Comparison of ENCODE assay signal across 12 cellular contexts in the genomic region with DNA sequence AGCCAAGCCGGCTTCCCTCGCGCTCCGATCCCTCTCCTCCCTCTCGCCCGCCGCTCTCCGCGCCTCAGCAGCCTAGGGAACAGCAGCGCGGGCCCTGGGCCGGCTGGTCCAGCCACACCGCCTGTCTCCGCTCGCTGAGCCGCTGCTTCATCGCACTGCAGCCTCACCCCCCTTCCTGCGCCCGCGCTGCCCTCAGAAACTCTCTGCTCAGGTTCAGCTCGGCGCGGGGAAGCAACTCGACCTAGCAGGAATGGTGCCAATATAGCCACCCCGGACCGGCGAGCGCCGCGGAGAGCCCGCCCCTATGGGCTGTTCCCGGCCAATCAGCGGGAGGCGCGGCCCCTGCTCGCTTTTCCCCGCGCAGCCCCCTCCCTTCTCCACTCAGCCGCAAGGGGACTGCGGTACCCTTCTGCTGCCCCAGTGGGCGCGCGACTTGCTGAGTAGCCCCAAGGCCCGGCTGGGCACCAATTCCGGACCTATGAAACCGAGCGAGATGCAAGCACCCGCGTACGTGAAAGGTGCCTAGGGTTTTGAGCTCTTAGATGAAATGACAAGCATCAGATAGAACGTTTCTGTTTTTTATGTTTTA. TPM values are rescaled to one million over a fixed set of nuclear protein-coding genes. Genes with fewer than 3 reads are reported as not detected.
DNase-seq lines count a peak whose midpoint lies in the region; ATAC-seq and TF ChIP-seq lines count a peak whose summit lies in the region.
"Had no signal": no experiment of that assay in that cellular context is flagged by ENCODE, and none has a peak within 500 bp of the region (broad histone marks: within the 10 kb centered on the region; RNA-seq: fewer than 3 reads in every experiment).

A gene with protein sequence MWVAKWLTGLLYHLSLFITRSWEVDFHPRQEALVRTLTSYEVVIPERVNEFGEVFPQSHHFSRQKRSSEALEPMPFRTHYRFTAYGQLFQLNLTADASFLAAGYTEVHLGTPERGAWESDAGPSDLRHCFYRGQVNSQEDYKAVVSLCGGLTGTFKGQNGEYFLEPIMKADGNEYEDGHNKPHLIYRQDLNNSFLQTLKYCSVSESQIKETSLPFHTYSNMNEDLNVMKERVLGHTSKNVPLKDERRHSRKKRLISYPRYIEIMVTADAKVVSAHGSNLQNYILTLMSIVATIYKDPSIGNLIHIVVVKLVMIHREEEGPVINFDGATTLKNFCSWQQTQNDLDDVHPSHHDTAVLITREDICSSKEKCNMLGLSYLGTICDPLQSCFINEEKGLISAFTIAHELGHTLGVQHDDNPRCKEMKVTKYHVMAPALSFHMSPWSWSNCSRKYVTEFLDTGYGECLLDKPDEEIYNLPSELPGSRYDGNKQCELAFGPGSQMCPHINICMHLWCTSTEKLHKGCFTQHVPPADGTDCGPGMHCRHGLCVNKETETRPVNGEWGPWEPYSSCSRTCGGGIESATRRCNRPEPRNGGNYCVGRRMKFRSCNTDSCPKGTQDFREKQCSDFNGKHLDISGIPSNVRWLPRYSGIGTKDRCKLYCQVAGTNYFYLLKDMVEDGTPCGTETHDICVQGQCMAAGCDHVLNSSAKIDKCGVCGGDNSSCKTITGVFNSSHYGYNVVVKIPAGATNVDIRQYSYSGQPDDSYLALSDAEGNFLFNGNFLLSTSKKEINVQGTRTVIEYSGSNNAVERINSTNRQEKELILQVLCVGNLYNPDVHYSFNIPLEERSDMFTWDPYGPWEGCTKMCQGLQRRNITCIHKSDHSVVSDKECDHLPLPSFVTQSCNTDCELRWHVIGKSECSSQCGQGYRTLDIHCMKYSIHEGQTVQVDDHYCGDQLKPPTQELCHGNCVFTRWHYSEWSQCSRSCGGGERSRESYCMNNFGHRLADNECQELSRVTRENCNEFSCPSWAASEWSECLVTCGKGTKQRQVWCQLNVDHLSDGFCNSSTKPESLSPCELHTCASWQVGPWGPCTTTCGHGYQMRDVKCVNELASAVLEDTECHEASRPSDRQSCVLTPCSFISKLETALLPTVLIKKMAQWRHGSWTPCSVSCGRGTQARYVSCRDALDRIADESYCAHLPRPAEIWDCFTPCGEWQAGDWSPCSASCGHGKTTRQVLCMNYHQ (N-terminal part only) (minus strand): TSS at position 233 of the 589 bp plus-strand sequence. CDS start 282 bp downstream, outside the sequence.

- TF ChIP-seq CTCF in fibroblast of lung (conservative IDR thresholded peaks at IDR 0.05 in 1 of 2, IDR thresholded peaks at IDR 0.05 in 1 of 2; ENCODE audit: low read depth in 1 of 2, low read length in 2 of 2) (no peak), neural crest cell (conservative IDR thresholded peaks at IDR 0.05) (peak; percentile 58), sigmoid colon (IDR thresholded peaks at IDR 0.05) (no peak)

- no peaks in the 10 kb centered on the region for H3K9me3 ChIP-seq in fibroblast of lung (ENCODE audit: control insufficient read depth, insufficient read depth, low read depth, low read length)
- peaks cover 0 to 16% (median 1%) of the 10 kb centered on the region in 4 donors for H3K9me3 ChIP-seq in sigmoid colon
- H3K9me3 ChIP-seq: Peyer's patch had no signal

- peaks cover 6% of the 10 kb centered on the region for H3K27me3 ChIP-seq in fibroblast of lung (ENCODE audit: control insufficient read depth, insufficient read depth, low read length)
- H3K27me3 ChIP-seq in sigmoid colon = peaks cover 5 to 39% (median 14%) of the 10 kb centered on the region in 3 donors
- H3K27me3 ChIP-seq: Peyer's patch had no signal

- peaks cover 39% of the 10 kb centered on the region for H3K27me3 Mint-ChIP-seq in neural crest cell (ENCODE audit: low read depth)

- H3K9ac ChIP-seq in fibroblast of lung (ENCODE audit: insufficient read depth, low read length) = no peak within 1 kb of the TSS

- intact Hi-C loops in sigmoid colon (cut with DNase I) = no loop called here

- no peak within 1 kb of the TSS for H2AFZ ChIP-seq in fibroblast of lung (ENCODE audit: low read length)

- H3K36me3 Mint-ChIP-seq in neural crest cell (ENCODE audit: low read depth) = no peaks in the 10 kb centered on the region

- peaks cover 3% of the 10 kb centered on the region for H3K9me3 Mint-ChIP-seq in neural crest cell

- H3K36me3 ChIP-seq in fibroblast of lung (ENCODE audit: control insufficient read depth, insufficient read depth, low read length) = no peaks in the 10 kb centered on the region
- no peaks in the 10 kb centered on the region for H3K36me3 ChIP-seq in sigmoid colon
- H3K36me3 ChIP-seq: Peyer's patch had no signal

- H3K4me3 Mint-ChIP-seq in neural crest cell = peak within 1 kb of the TSS; percentile 98
- H3K4me3 Mint-ChIP-seq: activated CD4-positive, alpha-beta memory T cell treated with anti-CD3 and anti-CD28 coated beads, Interleukin-2, amount 10 ng/mL, durations not matched to agents 7 days and 5 days had no signal

- WGBS in sigmoid colon, 2 donors = 4 to 26% methylated on average over 51 of the region's 51 CpGs

- no peaks in the 10 kb centered on the region for H3K4me1 ChIP-seq in fibroblast of lung (ENCODE audit: control insufficient read depth, extremely low read depth, insufficient read depth, low read length)
- H3K4me1 ChIP-seq in sigmoid colon = peaks cover 0 to 10% (median 4%) of the 10 kb centered on the region in 4 donors
- H3K4me1 ChIP-seq: Peyer's patch had no signal

- H3K4me3 ChIP-seq in fibroblast of lung (replicated peaks in 1 of 4; ENCODE audit: control extremely low read depth in 1 of 4, insufficient read depth in 1 of 4, low read depth in 3 of 4, low read length in 4 of 4) (peak within 1 kb of the TSS in 2 of 4 experiments; percentile 6 to 36), sigmoid colon (peak within 1 kb of the TSS in 1 of 4 donors; percentile 21)
- H3K4me3 ChIP-seq: Peyer's patch had no signal

- DNase-seq in DMS114 treated with DMSO at 0.1 percent for 48 hours (lab: John Stamatoyannopoulos, UW; ENCODE audit: unreplicated experiment) (peak; percentile 37), NCI-H2227 treated with DMSO at 0.1 percent for 48 hours (lab: John Stamatoyannopoulos, UW) (peak; percentile 14), fibroblast of lung (ENCODE audit: low read depth in 2 of 2) (peak; percentile 15), neural crest cell (ENCODE audit: low read depth, low spot score) (peak; percentile 77), sigmoid colon (no peak), GOT3 (lab: John Stamatoyannopoulos, UW) (no peak)
- DNase-seq: activated CD4-positive, alpha-beta memory T cell treated with anti-CD3 and anti-CD28 coated beads, Interleukin-2, amount 10 ng/mL, durations not matched to agents 7 days and 5 days; Calu3; Peyer's patch had no signal

- no peak within 1 kb of the TSS for H3K4me2 ChIP-seq in fibroblast of lung (ENCODE audit: extremely low read depth, insufficient read depth, low read length)

- H3K27ac ChIP-seq in fibroblast of lung (ENCODE audit: insufficient read depth, low read length) (no peak within 1 kb of the TSS), sigmoid colon (no peak within 1 kb of the TSS)
- H3K27ac ChIP-seq: Peyer's patch had no signal

- no peaks in the 10 kb centered on the region for H3K79me2 ChIP-seq in fibroblast of lung (ENCODE audit: control insufficient read depth, insufficient read depth, low read length)

- ATAC-seq in HG02970 (IDR thresholded peaks at IDR 0.05; ENCODE audit: low FRiP score, unreplicated experiment) = no peak
- ATAC-seq in HG02610 (IDR thresholded peaks at IDR 0.05; ENCODE audit: unreplicated experiment) = no peak

- TF ChIP-seq EP300 in sigmoid colon (IDR thresholded peaks at IDR 0.05) = no peak

- H3K27ac Mint-ChIP-seq in neural crest cell (ENCODE audit: unreplicated experiment) = peak within 1 kb of the TSS; percentile 97
- H3K27ac Mint-ChIP-seq: activated CD4-positive, alpha-beta memory T cell treated with anti-CD3 and anti-CD28 coated beads, Interleukin-2, amount 10 ng/mL, durations not matched to agents 7 days and 5 days had no signal

- H4K20me1 ChIP-seq in fibroblast of lung (ENCODE audit: control insufficient read depth, extremely low read depth, insufficient read depth, low read length) = no peaks in the 10 kb centered on the region

- H3K4me1 Mint-ChIP-seq in neural crest cell = peaks cover 21% of the 10 kb centered on the region
- H3K4me1 Mint-ChIP-seq: activated CD4-positive, alpha-beta memory T cell treated with anti-CD3 and anti-CD28 coated beads, Interleukin-2, amount 10 ng/mL, durations not matched to agents 7 days and 5 days had no signal

- TF ChIP-seq POLR2A in sigmoid colon (IDR thresholded peaks at IDR 0.05) = no peak

RNA-seq across cellular contexts. Expression of the gene that starts here (rescaled TPM):
- not detected in 2 replicates for total RNA-seq in fibroblast of lung
- not detected in 2 replicates for polyA plus RNA-seq in fibroblast of lung
- polyA plus RNA-seq in fibroblast of lung (2012) = not detected in 2 replicates
- polyA minus RNA-seq in fibroblast of lung (ENCODE audit: low replicate concordance) = not detected in 2 replicates
- total RNA-seq in neural crest cell = 1.8 and 2.0 TPM in 2 replicates
- not detected for total RNA-seq in sigmoid colon
- not detected for polyA plus RNA-seq in sigmoid colon
- total RNA-seq: activated CD4-positive, alpha-beta memory T cell treated with anti-CD3 and anti-CD28 coated beads, Interleukin-2, amount 10 ng/mL, durations not matched to agents 7 days and 5 days; Calu3; lung microvascular endothelial cell; Peyer's patch had no signal

Comparison
In these comparisons a context has a peak if more than half of its experiments do, and no peak if none do; other contexts are left out.
1. Peak in DNase-seq in fibroblast of lung; RNA of the gene not detected or under 1 TPM.
2. DNase-seq: peak in DMS114 treated with DMSO at 0.1 percent for 48 hours (single experiment), NCI-H2227 treated with DMSO at 0.1 percent for 48 hours (single experiment) and neural crest cell (single experiment); none in sigmoid colon (single experiment) and GOT3 (single experiment).